19 cellular contexts compared by ENCODE assay signal in genomic region chr2:235630723-235631122, GRCh38.
"Had no signal": no experiment of that assay in that cellular context is flagged by ENCODE, and none has a peak within 500 bp of the region (broad histone marks: within the 10 kb centered on the region; RNA-seq: fewer than 3 reads in every experiment).

No MANE protein-coding gene starts in this region.

- H3K9me3 ChIP-seq: colonic mucosa, left ventricle myocardium inferior had no signal

- H2AFZ ChIP-seq: parathyroid adenoma had no signal

- H3K27me3 ChIP-seq: colonic mucosa had no signal

- H3K27ac ChIP-seq: colonic mucosa, left ventricle myocardium inferior, parathyroid adenoma had no signal

- H3K4me1 ChIP-seq: colonic mucosa had no signal

- ATAC-seq: activated CD8-positive, alpha-beta T cell treated with anti-CD3 and anti-CD28 coated beads for 36 hours; activated T-helper 17 cell treated with anti-CD3 and anti-CD28 coated beads, Interleukin-2, amount 50 U/mL, for 72 hours; stimulated activated naive CD8-positive, alpha-beta T cell treated with anti-CD3 and anti-CD28 coated beads, Interleukin-15, Interleukin-2, amounts not matched to agents 100 U/mL and 50 U/mL, for 24 hours had no signal

- H3K36me3 ChIP-seq: colonic mucosa, left ventricle myocardium inferior had no signal

- H3K4me3 ChIP-seq: colonic mucosa, left ventricle myocardium inferior had no signal

- DNase-seq: activated CD4-positive, alpha-beta T cell treated with anti-CD3 and anti-CD28 coated beads for 48 hours; activated CD4-positive, CD25-positive, alpha-beta regulatory T cell; activated CD8-positive, alpha-beta T cell treated with anti-CD3 and anti-CD28 coated beads for 36 hours; activated naive CD4-positive, alpha-beta T cell treated with Interleukin-2 at 50 U/mL for 16 hours; activated naive CD8-positive, alpha-beta T cell treated with anti-CD3 and anti-CD28 coated beads, Interleukin-2, amount 10 ng/mL, durations not matched to agents 7 days and 5 days; activated T-cell treated with anti-CD3 and anti-CD28 coated beads, Interleukin-2, amount 50 U/mL, for 1 hour; colonic mucosa; erythroblast; foreskin melanocyte; kidney; left ventricle myocardium inferior; mammary epithelial cell; naive B cell; stimulated activated CD4-positive, alpha-beta T cell treated with anti-CD3 and anti-CD28 coated beads, Interleukin-1b, Interleukin-23, amount 100 ng/mL, for 48 hours; stimulated activated naive CD8-positive, alpha-beta T cell treated with anti-CD3 and anti-CD28 coated beads, Interleukin-15, Interleukin-2, amounts not matched to agents 100 U/mL and 50 U/mL, for 24 hours; T-helper 1 cell; T-helper 9 cell had no signal

- H3K9ac ChIP-seq: parathyroid adenoma had no signal
